19 cellular contexts compared by ENCODE assay signal in the genomic region with DNA sequence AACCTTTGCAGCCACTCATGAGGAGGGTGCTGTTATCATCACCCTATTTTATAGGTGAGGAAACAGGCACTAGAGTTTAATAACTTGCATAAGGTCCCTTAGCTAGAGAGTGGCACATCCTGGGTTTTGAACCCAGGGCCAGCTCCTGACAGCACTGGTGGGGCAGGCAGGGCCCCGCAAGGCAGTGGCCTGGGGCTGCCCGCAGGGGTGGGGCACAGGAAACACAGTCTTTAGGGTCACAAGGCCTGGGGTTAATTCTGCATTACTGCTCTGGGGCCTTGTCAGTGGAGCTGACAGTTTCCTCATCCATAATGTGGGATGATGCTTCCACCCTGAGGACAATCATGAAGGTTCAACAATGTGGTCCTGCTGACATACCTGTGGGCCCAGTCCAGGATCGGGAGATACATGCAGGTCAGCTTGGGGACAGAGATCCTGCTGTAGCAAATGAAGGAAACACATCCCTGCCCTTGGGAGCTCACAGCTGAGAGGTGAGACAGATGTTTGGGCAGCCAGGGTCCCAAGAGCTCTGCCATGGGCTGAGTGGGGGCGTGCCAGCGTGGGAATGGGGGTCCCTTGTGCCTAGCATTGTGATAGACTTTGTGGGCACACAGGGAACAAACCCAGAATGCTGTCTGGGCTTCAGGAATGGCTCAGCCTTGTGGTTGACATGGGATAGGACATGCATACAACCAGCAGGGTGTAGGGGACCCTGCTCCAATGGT. TPM values are rescaled to one million over a fixed set of nuclear protein-coding genes. Genes with fewer than 3 reads are reported as not detected.
DNase-seq lines count a peak whose midpoint lies in the region; ATAC-seq, FAIRE-seq and TF ChIP-seq lines count a peak whose summit lies in the region.
"Had no signal": no experiment of that assay in that cellular context is flagged by ENCODE, and none has a peak within 500 bp of the region (broad histone marks: within the 10 kb centered on the region; RNA-seq: fewer than 3 reads in every experiment).

No MANE protein-coding gene starts in this region.

- DNase-seq in HepG2 (ENCODE audit: low spot score) (no peak), right lobe of liver (no peak), brain microvascular endothelial cell (no peak), islet precursor cell (peak; percentile 51), spleen (peak; percentile 45), BE2C (no peak)
- no peak for DNase-seq in stimulated activated CD4-positive, alpha-beta T cell treated with anti-CD3 and anti-CD28 coated beads, Interleukin-12 subunit alpha, Interleukin-12 subunit beta, amount 100 ng/mL, for 4 hours
- DNase-seq: CD8-positive, alpha-beta memory T cell; DMS79 treated with DMSO at 0.1 percent for 48 hours; NCI-H1092 treated with DMSO at 0.1 percent for 48 hours; NCI-H1694; NCI-H2081 treated with DMSO at 0.1 percent for 48 hours had no signal

- TF ChIP-seq CTCF in HepG2 (CRISPR knock-in tag; IDR thresholded peaks at IDR 0.05) = 0 out of 2 replicates have a peak, but pooled peaks have one; percentile 21
- no peak for TF ChIP-seq CTCF in right lobe of liver (IDR thresholded peaks at IDR 0.05)
- peak; percentile 17 for TF ChIP-seq CTCF in brain microvascular endothelial cell (IDR thresholded peaks at IDR 0.05; ENCODE audit: low read depth, low read length, missing control alignments)
- TF ChIP-seq CTCF in spleen (IDR thresholded peaks at IDR 0.05 in 8 of 11, conservative IDR thresholded peaks at IDR 0.05 in 3 of 11) = no peak
- TF ChIP-seq CTCF in BE2C (IDR thresholded peaks at IDR 0.05; ENCODE audit: low read depth, low read length) = no peak; the same call in 1 of the 2 replicates

- FAIRE-seq in HepG2 (lab: Jason Lieb, UNC) = no peak
- FAIRE-seq: A549, K562 had no signal

- peak; percentile 41 for ATAC-seq in HepG2
- no peak for ATAC-seq in right lobe of liver
- no peak for ATAC-seq in SK-N-SH treated with all-trans-retinoic acid at 6 μM for 48 hours

- intact Hi-C loops in HepG2 (cut with micrococcal nuclease; ENCODE audit: unreplicated experiment) (no loop called here), right lobe of liver (cut with DNase I) (no loop called here), spleen (cut with DNase I; ENCODE audit: low total_unique reads) (no loop called here)

- H3K4me1 ChIP-seq in HepG2 (ENCODE audit: insufficient read depth, low read length) (peaks cover 27% of the 10 kb centered on the region), right lobe of liver (no peaks in the 10 kb centered on the region), spleen (no peaks in the 10 kb centered on the region), BE2C (no peaks in the 10 kb centered on the region)
- H3K4me1 ChIP-seq: A549; BLaER1 treated with 17β-estradiol and CSF1 and Interleukin-3, amounts not matched to agents 10 nM and 100 nM; HAP-1; Peyer's patch had no signal

- H3K4me2 ChIP-seq in HepG2 (ENCODE audit: low read depth, low read length) = no peak overlapping the region
- H3K4me2 ChIP-seq: A549; BLaER1 treated with 17β-estradiol and CSF1 and Interleukin-3, amounts not matched to agents 10 nM and 100 nM had no signal

- TF ChIP-seq EP300 in HepG2 (IDR thresholded peaks at IDR 0.05; ENCODE audit: low read depth in 2 of 2, low read length in 2 of 2) (no peak), HepG2 (CRISPR knock-in tag; IDR thresholded peaks at IDR 0.05; ENCODE audit: borderline replicate concordance) (no peak)

- no peaks in the 10 kb centered on the region for H3K79me2 ChIP-seq in HepG2 (ENCODE audit: insufficient read depth, low read length)

- no peaks in the 10 kb centered on the region for H3K9me3 ChIP-seq in HepG2 (ENCODE audit: low read length)
- no peaks in the 10 kb centered on the region for H3K9me3 ChIP-seq in right lobe of liver
- no peaks in the 10 kb centered on the region for H3K9me3 ChIP-seq in spleen
- H3K9me3 ChIP-seq in BE2C = no peaks in the 10 kb centered on the region; the same call in 1 of the 2 replicates
- H3K9me3 ChIP-seq: A549; BLaER1 treated with 17β-estradiol and CSF1 and Interleukin-3, amounts not matched to agents 10 nM and 100 nM; HAP-1; Peyer's patch had no signal

- in situ Hi-C loops in HepG2 (cut with HindIII; ENCODE audit: extremely low pct_ligation_motif_present, low pct_unique_long_range_greater_than_20kb) = no loop called here
- in situ Hi-C loops in brain microvascular endothelial cell (cut with HindIII; ENCODE audit: low pct_ligation_motif_present, low sequenced_read_pairs) = no loop called here

- H3K27me3 ChIP-seq in HepG2 (ENCODE audit: control insufficient read depth in 1 of 2, insufficient read depth in 2 of 2, low read length in 2 of 2) (no peaks in the 10 kb centered on the region), right lobe of liver (no peaks in the 10 kb centered on the region), brain microvascular endothelial cell (replicated peaks) (no peaks in the 10 kb centered on the region), spleen (replicated peaks in 1 of 7) (no peaks in the 10 kb centered on the region), BE2C (no peaks in the 10 kb centered on the region)
- H3K27me3 ChIP-seq: BLaER1 treated with 17β-estradiol and CSF1 and Interleukin-3, amounts not matched to agents 10 nM and 100 nM; Peyer's patch had no signal

- no peak overlapping the region for H3K9ac ChIP-seq in HepG2 (ENCODE audit: insufficient read depth, low read depth, low read length)
- H3K9ac ChIP-seq: BLaER1 treated with 17β-estradiol and CSF1 and Interleukin-3, amounts not matched to agents 10 nM and 100 nM had no signal

- H3K4me3 ChIP-seq in HepG2 (replicated peaks in 1 of 3; ENCODE audit: insufficient read depth in 1 of 3, low read depth in 2 of 3, low read length in 3 of 3) (no peak overlapping the region), right lobe of liver (no peak overlapping the region), brain microvascular endothelial cell (ENCODE audit: low read depth, low read length) (no peak overlapping the region), spleen (no peak overlapping the region), BE2C (ENCODE audit: low read depth, low read length) (no peak overlapping the region)
- H3K4me3 ChIP-seq: A549; BLaER1 treated with 17β-estradiol and CSF1 and Interleukin-3, amounts not matched to agents 10 nM and 100 nM; HAP-1; K562; Peyer's patch had no signal

- POLR2A ChIA-PET in HepG2 (lab: Yijun Ruan, JAX) = no interaction called here

- H3K27ac ChIP-seq in HepG2 (ENCODE audit: extremely low read length, insufficient read depth, low read length) (no peak overlapping the region), right lobe of liver (no peak overlapping the region), brain microvascular endothelial cell (no peak overlapping the region), spleen (no peak overlapping the region)
- H3K27ac ChIP-seq: A549; BLaER1 treated with 17β-estradiol and CSF1 and Interleukin-3, amounts not matched to agents 10 nM and 100 nM; Peyer's patch had no signal

- no TSS peak for BruUV-seq in HepG2 (replicated peaks; lab: Mats Ljungman, UMichigan)

- WGBS in HepG2 (ENCODE audit: low lambda C conversion rate) = no CpG with 5 or more reads among the region's 5 CpGs
- WGBS in right lobe of liver (ENCODE audit: insufficient coverage, low coverage, low lambda C conversion rate, missing lambda C conversion rate) = no CpG with 5 or more reads among the region's 5 CpGs
- WGBS in spleen, 5 donors = 77 to 96% (median 83%) methylated on average over 3 to 5 of the region's 5 CpGs

- CTCF ChIA-PET in HepG2 (lab: Yijun Ruan, JAX; ENCODE audit: low intra/inter-chr PET ratio, low total read pairs) = no interaction called here

- H4K20me1 ChIP-seq in HepG2 (ENCODE audit: insufficient read depth, low read length) = no peaks in the 10 kb centered on the region

- H3K36me3 ChIP-seq in HepG2 (replicated peaks in 1 of 2; ENCODE audit: control insufficient read depth in 1 of 2, insufficient read depth in 2 of 2, low read length in 2 of 2) = no peaks in the 10 kb centered on the region
- no peaks in the 10 kb centered on the region for H3K36me3 ChIP-seq in right lobe of liver
- H3K36me3 ChIP-seq in brain microvascular endothelial cell (replicated peaks) = no peaks in the 10 kb centered on the region
- no peaks in the 10 kb centered on the region for H3K36me3 ChIP-seq in spleen
- H3K36me3 ChIP-seq in BE2C = no peaks in the 10 kb centered on the region
- H3K36me3 ChIP-seq: BLaER1 treated with 17β-estradiol and CSF1 and Interleukin-3, amounts not matched to agents 10 nM and 100 nM; HAP-1; Peyer's patch had no signal

- TF ChIP-seq POLR2A in HepG2 (IDR thresholded peaks at IDR 0.05; ENCODE audit: insufficient read depth in 1 of 2, low read depth in 2 of 2, low read length in 2 of 2) = no peak
- no peak for TF ChIP-seq POLR2A in right lobe of liver (IDR thresholded peaks at IDR 0.05)
- TF ChIP-seq POLR2A in spleen (IDR thresholded peaks at IDR 0.05) = no peak

- no peak overlapping the region for H2AFZ ChIP-seq in HepG2 (ENCODE audit: low read length)

- TF ChIP-seq RAD21 in HepG2 (CRISPR knock-in tag; IDR thresholded peaks at IDR 0.05) = no peak

RNA-seq across cellular contexts. Expression of a gene that starts 14.7 kb away (rescaled TPM):
- total RNA-seq in HepG2 (2016; rRNA removed; fragmentation: Illumina TruSeq; extraction: Trizol) (not detected in 2 replicates), right lobe of liver (under 1 TPM in 1 of 6 experiments, not detected in 5; 0.12 TPM), spleen (under 1 TPM in 6 of 7 donors, not detected in 1; 0.22 to 0.74 (median 0.33) TPM)
- not detected in 2 replicates for total RNA-seq in HepG2 (2016; cell fraction: cytosol; rRNA removed; fragmentation: Illumina TruSeq; extraction: Trizol; ENCODE audit: low read depth)
- total RNA-seq in HepG2 (2016; cell fraction: insoluble cytoplasmic fraction; rRNA removed; fragmentation: Illumina TruSeq; extraction: Trizol) = not detected in 2 replicates
- not detected in 2 replicates for total RNA-seq in HepG2 (2016; cell fraction: membrane; rRNA removed; fragmentation: Illumina TruSeq; extraction: Trizol)
- total RNA-seq in HepG2 (2016; cell fraction: nucleus; rRNA removed; fragmentation: Illumina TruSeq; extraction: Trizol) = not detected in 2 replicates
- polyA plus RNA-seq in HepG2 (2011; rRNA removed) (0.04 TPM in 1 of 2 replicates, not detected in the other), spleen (under 1 TPM; 0.32 to 0.74 (median 0.33) TPM)
- not detected in 2 replicates for polyA plus RNA-seq in HepG2 (2011; cell fraction: cytosol; rRNA removed)
- polyA plus RNA-seq in HepG2 (2011; cell fraction: nucleus; rRNA removed) = 0.05 and 0.24 TPM in 2 replicates
- polyA plus RNA-seq in HepG2 (2012) = 0.08 TPM in 1 of 2 replicates, not detected in the other
- polyA plus RNA-seq in HepG2 (2016; cell fraction: cytosol; fragmentation: Illumina TruSeq; extraction: Trizol; ENCODE audit: low read depth) = 0.06 TPM in 1 of 2 replicates, not detected in the other
- not detected in 2 replicates for polyA plus RNA-seq in HepG2 (2016; cell fraction: insoluble cytoplasmic fraction; fragmentation: Illumina TruSeq; extraction: Trizol; ENCODE audit: low read depth)
- 0.09 TPM in 1 of 2 replicates, not detected in the other for polyA plus RNA-seq in HepG2 (2016; cell fraction: membrane; fragmentation: Illumina TruSeq; extraction: Trizol; ENCODE audit: low read depth)
- not detected in 2 replicates for polyA plus RNA-seq in HepG2 (2016; cell fraction: nucleus; fragmentation: Illumina TruSeq; extraction: Trizol; ENCODE audit: insufficient read depth, low read depth)
- polyA minus RNA-seq in HepG2 (2011; rRNA and poly(A)+ RNA removed; ENCODE audit: low replicate concordance) = not detected in 2 replicates
- not detected in 2 replicates for polyA minus RNA-seq in HepG2 (2011; cell fraction: cytosol; rRNA and poly(A)+ RNA removed)
- not detected in 2 replicates for polyA minus RNA-seq in HepG2 (2011; cell fraction: nucleus; rRNA and poly(A)+ RNA removed)
- polyA plus RNA-seq in BE2C (2012; ENCODE audit: insufficient read depth, insufficient read length, low read depth) = 0.51 TPM
- total RNA-seq: NCI-H460 had no signal
- polyA plus RNA-seq: CD8-positive, alpha-beta memory T cell had no signal

RNA-seq across cellular contexts. Expression of a gene that starts 46.5 kb away (rescaled TPM):
- 3,353 and 5,553 TPM in 2 replicates for total RNA-seq in HepG2 (2016; rRNA removed; fragmentation: Illumina TruSeq; extraction: Trizol)
- total RNA-seq in HepG2 (2016; cell fraction: cytosol; rRNA removed; fragmentation: Illumina TruSeq; extraction: Trizol; ENCODE audit: low read depth) = 762 and 941 TPM in 2 replicates
- total RNA-seq in HepG2 (2016; cell fraction: insoluble cytoplasmic fraction; rRNA removed; fragmentation: Illumina TruSeq; extraction: Trizol) = 3,423 and 5,528 TPM in 2 replicates
- total RNA-seq in HepG2 (2016; cell fraction: membrane; rRNA removed; fragmentation: Illumina TruSeq; extraction: Trizol) = 1,613 and 2,053 TPM in 2 replicates
- 1,233 and 1,301 TPM in 2 replicates for total RNA-seq in HepG2 (2016; cell fraction: nucleus; rRNA removed; fragmentation: Illumina TruSeq; extraction: Trizol)
- 1,684 and 2,047 TPM in 2 replicates for polyA plus RNA-seq in HepG2 (2011; rRNA removed)
- 2,726 and 4,334 TPM in 2 replicates for polyA plus RNA-seq in HepG2 (2011; cell fraction: cytosol; rRNA removed)
- 901 and 998 TPM in 2 replicates for polyA plus RNA-seq in HepG2 (2011; cell fraction: nucleus; rRNA removed)
- 3,095 and 3,791 TPM in 2 replicates for polyA plus RNA-seq in HepG2 (2012)
- polyA plus RNA-seq in HepG2 (2016; cell fraction: cytosol; fragmentation: Illumina TruSeq; extraction: Trizol; ENCODE audit: low read depth) = 990 and 1,054 TPM in 2 replicates
- 5,889 and 6,211 TPM in 2 replicates for polyA plus RNA-seq in HepG2 (2016; cell fraction: insoluble cytoplasmic fraction; fragmentation: Illumina TruSeq; extraction: Trizol; ENCODE audit: low read depth)
- polyA plus RNA-seq in HepG2 (2016; cell fraction: membrane; fragmentation: Illumina TruSeq; extraction: Trizol; ENCODE audit: low read depth) = 1,669 and 1,931 TPM in 2 replicates
- 1,818 and 1,822 TPM in 2 replicates for polyA plus RNA-seq in HepG2 (2016; cell fraction: nucleus; fragmentation: Illumina TruSeq; extraction: Trizol; ENCODE audit: insufficient read depth, low read depth)
- polyA minus RNA-seq in HepG2 (2011; rRNA and poly(A)+ RNA removed; ENCODE audit: low replicate concordance) = 1,398 and 1,793 TPM in 2 replicates
- polyA minus RNA-seq in HepG2 (2011; cell fraction: cytosol; rRNA and poly(A)+ RNA removed) = 3,161 and 4,136 TPM in 2 replicates
- 529 and 590 TPM in 2 replicates for polyA minus RNA-seq in HepG2 (2011; cell fraction: nucleus; rRNA and poly(A)+ RNA removed)
- total RNA-seq in right lobe of liver = 100 to 1,000 TPM; 196 to 310 (median 258) TPM
- 100 to 1,000 TPM; 441 to 681 (median 572) TPM for total RNA-seq in spleen
- polyA plus RNA-seq in spleen = 1,000 to 10,000 TPM; 1,521 to 2,472 (median 2,090) TPM
- 1,295 TPM for polyA plus RNA-seq in BE2C (2012; ENCODE audit: insufficient read depth, insufficient read length, low read depth)

Comparison
In these comparisons a context has a peak if more than half of its experiments do, and no peak if none do; other contexts are left out.
1. CTCF ChIP-seq: peak in HepG2 (single experiment) and brain microvascular endothelial cell (single experiment); none in right lobe of liver (0 of 4), spleen (0 of 11) and BE2C (single experiment).
2. DNase-seq: peak in islet precursor cell (single experiment) and spleen (single experiment); none in HepG2 (single experiment), right lobe of liver (0 of 3), brain microvascular endothelial cell (single experiment), BE2C (single experiment) and stimulated activated CD4-positive, alpha-beta T cell treated with anti-CD3 and anti-CD28 coated beads, Interleukin-12 subunit alpha, Interleukin-12 subunit beta, amount 100 ng/mL, for 4 hours (single experiment).